ENCODE assay signal across 13 cellular contexts in genomic region chr6:9397981-9398559, GRCh38.
A peak's percentile ranks its signal among the peaks of the same experiment; 100 is the strongest.
DNase-seq lines count a peak whose midpoint lies in the region; ATAC-seq, FAIRE-seq and TF ChIP-seq lines count a peak whose summit lies in the region.
"Had no signal": no experiment of that assay in that cellular context is flagged by ENCODE, and none has a peak within 500 bp of the region (broad histone marks: within the 10 kb centered on the region; RNA-seq: fewer than 3 reads in every experiment).

No MANE protein-coding gene starts in this region.

- H3K9me1 ChIP-seq in endothelial cell of umbilical vein (replicated peaks; ENCODE audit: control insufficient read depth, extremely low read depth, insufficient read depth, low read length): no peaks in the 10 kb centered on the region

- H3K36me3 ChIP-seq in endothelial cell of umbilical vein (ENCODE audit: control insufficient read depth in 2 of 2, extremely low read depth in 1 of 2, insufficient read depth in 2 of 2, low read length in 2 of 2): no peaks in the 10 kb centered on the region
- no peaks in the 10 kb centered on the region for H3K36me3 ChIP-seq in osteoblast (ENCODE audit: insufficient read depth, low read length)
- H3K36me3 ChIP-seq: ascending aorta had no signal

- ATAC-seq in HG02840 (IDR thresholded peaks at IDR 0.05; ENCODE audit: low FRiP score, unreplicated experiment) (no peak), GM21515 (IDR thresholded peaks at IDR 0.05; ENCODE audit: unreplicated experiment) (no peak)
- ATAC-seq in activated CD4-positive, CD25-positive, alpha-beta regulatory T cell treated with anti-CD3 and anti-CD28 coated beads, Interleukin-2, amount 50 U/mL, for 24 hours: no peak

- no peak overlapping the region for H3K9ac ChIP-seq in endothelial cell of umbilical vein (replicated peaks; ENCODE audit: extremely low read depth, insufficient read depth, low read length)

- H3K27me3 ChIP-seq in endothelial cell of umbilical vein (ENCODE audit: control insufficient read depth in 2 of 2, insufficient read depth in 2 of 2, low read length in 2 of 2) (no peaks in the 10 kb centered on the region), osteoblast (ENCODE audit: insufficient read depth, low read length) (no peaks in the 10 kb centered on the region)
- H3K27me3 ChIP-seq: ascending aorta had no signal

- H3K79me2 ChIP-seq in endothelial cell of umbilical vein (ENCODE audit: control insufficient read depth, insufficient read depth, low read length): no peaks in the 10 kb centered on the region
- H3K79me2 ChIP-seq in osteoblast (ENCODE audit: insufficient read depth, low read length): no peaks in the 10 kb centered on the region

- dilution Hi-C loops in endothelial cell of umbilical vein (cut with MboI; ENCODE audit: extremely low pct_ligation_motif_present, low sequenced_read_pairs): no loop called here

- H3K4me3 ChIP-seq in LNCaP clone FGC (ENCODE audit: low read depth, low read length): no peak overlapping the region
- H3K4me3 ChIP-seq in endothelial cell of umbilical vein (replicated peaks in 1 of 3; ENCODE audit: insufficient read depth in 1 of 3, low read depth in 1 of 3, low read length in 3 of 3): no peak overlapping the region
- H3K4me3 ChIP-seq in osteoblast (ENCODE audit: insufficient read depth, low read length): no peak overlapping the region
- H3K4me3 ChIP-seq: ascending aorta had no signal

- CTCF ChIA-PET in endothelial cell of umbilical vein (lab: Charles Lee): no interaction called here

- peak; percentile 97 for DNase-seq in LNCaP clone FGC (ENCODE audit: low read depth)
- peak; percentile 43 for DNase-seq in NCI-H2227 treated with DMSO at 0.1 percent for 48 hours (lab: John Stamatoyannopoulos, UW)
- DNase-seq in endothelial cell of umbilical vein (ENCODE audit: low read depth, low spot score): peak; percentile 9
- DNase-seq in osteoblast (ENCODE audit: insufficient read length, low spot score, missing footprints): peak; percentile 26
- no peak for DNase-seq in activated effector memory CD4-positive, alpha-beta T cell treated with anti-CD3 and anti-CD28 coated beads, Interleukin-2, amount 50 U/mL, for 16 hours
- DNase-seq: activated CD8-positive, alpha-beta memory T cell treated with anti-CD3 and anti-CD28 coated beads, Interleukin-2, amount 50 U/mL, for 48 hours; CD8-positive, alpha-beta memory T cell; stimulated activated CD4-positive, alpha-beta T cell treated with anti-CD3 and anti-CD28 coated beads, Interleukin-2, amount 100 ng/mL, for 24 hours; T-helper 9 cell had no signal

- BruUV-seq in endothelial cell of umbilical vein (replicated peaks; lab: Mats Ljungman, UMichigan): no TSS peak

- H3K4me2 ChIP-seq in endothelial cell of umbilical vein (ENCODE audit: insufficient read depth, low read length) (no peak overlapping the region), osteoblast (ENCODE audit: insufficient read depth, low read length) (no peak overlapping the region)

- H3K27ac ChIP-seq in endothelial cell of umbilical vein (ENCODE audit: insufficient read depth, low read depth, low read length) (no peak overlapping the region), osteoblast (ENCODE audit: low read depth, low read length) (no peak overlapping the region)
- H3K27ac ChIP-seq: ascending aorta had no signal

- no peak for FAIRE-seq in endothelial cell of umbilical vein (lab: Jason Lieb, UNC)

- POLR2A ChIA-PET in endothelial cell of umbilical vein (lab: Charles Lee): no interaction called here

- intact Hi-C loops in endothelial cell of umbilical vein (cut with micrococcal nuclease): no loop called here

- H4K20me1 ChIP-seq in endothelial cell of umbilical vein (replicated peaks; ENCODE audit: control insufficient read depth, extremely low read depth, insufficient read depth, low read length) (no peaks in the 10 kb centered on the region), osteoblast (ENCODE audit: insufficient read depth, low read length) (no peaks in the 10 kb centered on the region)

- H3K9me3 ChIP-seq in endothelial cell of umbilical vein (replicated peaks; ENCODE audit: control insufficient read depth, insufficient read depth, low read length): no peaks in the 10 kb centered on the region
- H3K9me3 ChIP-seq in osteoblast (ENCODE audit: low read depth, low read length): peaks cover 5% of the 10 kb centered on the region
- H3K9me3 ChIP-seq: ascending aorta had no signal

- no peak for TF ChIP-seq POLR2A in endothelial cell of umbilical vein (IDR thresholded peaks at IDR 0.05; ENCODE audit: low read depth, low read length)

- TF ChIP-seq CTCF in LNCaP clone FGC (IDR thresholded peaks at IDR 0.05; ENCODE audit: control insufficient read depth, extremely low read depth, insufficient read depth) (no peak), endothelial cell of umbilical vein (IDR thresholded peaks at IDR 0.05; ENCODE audit: extremely low read depth in 1 of 2, insufficient read depth in 1 of 2, low read depth in 1 of 2, low read length in 2 of 2) (no peak), osteoblast (IDR thresholded peaks at IDR 0.05; ENCODE audit: extremely low read depth, low read depth, low read length) (no peak)

- H2AFZ ChIP-seq in endothelial cell of umbilical vein (ENCODE audit: low read depth, low read length): no peak overlapping the region
- no peak overlapping the region for H2AFZ ChIP-seq in osteoblast (ENCODE audit: low read length)

- no peaks in the 10 kb centered on the region for H3K4me1 ChIP-seq in endothelial cell of umbilical vein (ENCODE audit: control insufficient read depth, extremely low read depth, insufficient read depth, low read length)
- no peaks in the 10 kb centered on the region for H3K4me1 ChIP-seq in osteoblast (ENCODE audit: insufficient read depth, low read length)
- H3K4me1 ChIP-seq: ascending aorta had no signal

TF ChIP-seq in endothelial cell of umbilical vein, 7 proteins besides CTCF, POLR2A, EP300 and RAD21:
- TF ChIP-seq MYC (IDR thresholded peaks at IDR 0.05; ENCODE audit: low read depth, low read length) (no peak), FOS (IDR thresholded peaks at IDR 0.05; ENCODE audit: borderline replicate concordance, insufficient read depth, low read length) (no peak), GATA2 (IDR thresholded peaks at IDR 0.05; ENCODE audit: insufficient read depth, insufficient read length, low read depth, low read length) (no peak), JUN (IDR thresholded peaks at IDR 0.05; ENCODE audit: borderline replicate concordance, insufficient read depth, insufficient read length, low read depth) (no peak), POLR2AphosphoS5 (IDR thresholded peaks at IDR 0.05; ENCODE audit: insufficient read depth, low read depth, low read length) (no peak), EZH2 (IDR thresholded peaks at IDR 0.05; ENCODE audit: borderline replicate concordance, low read depth, low read length, severe bottlenecking) (no peak)
